In the genomic region with DNA sequence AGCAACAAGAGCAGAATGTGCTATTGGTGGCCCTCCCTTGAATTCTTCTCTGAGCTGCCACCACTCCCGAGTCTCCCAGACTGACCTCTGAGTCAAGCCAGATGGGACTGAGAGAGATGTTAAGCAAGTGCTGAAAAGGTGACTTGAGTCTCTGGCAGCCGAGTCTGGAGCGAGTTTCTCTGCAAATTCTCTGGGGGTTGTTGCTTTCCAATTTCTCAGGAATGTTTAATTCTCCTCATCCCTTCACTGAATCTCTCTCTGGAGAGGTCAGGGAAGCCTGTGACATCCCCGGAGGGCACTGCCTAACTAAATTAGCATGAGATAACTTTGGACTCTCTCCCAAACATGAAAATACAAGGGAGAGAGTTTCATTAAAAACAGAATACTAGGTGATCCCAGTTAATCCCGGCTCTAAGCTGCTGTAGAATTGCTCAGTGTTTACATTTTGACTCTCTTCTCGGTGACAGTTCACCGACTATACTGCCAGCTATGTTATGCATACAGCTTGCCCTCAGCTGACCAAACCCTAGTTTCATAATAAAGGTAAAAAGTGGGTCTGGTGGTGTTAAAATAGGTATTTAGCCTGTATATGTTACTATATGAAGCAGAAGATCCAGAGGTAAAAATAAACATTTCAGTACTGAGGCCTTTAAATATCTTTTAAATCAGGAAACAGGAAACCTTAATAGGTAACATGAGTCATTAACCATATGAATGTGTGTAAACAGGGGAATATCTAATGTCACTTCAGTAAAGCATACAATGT, we compare ENCODE assay signal across 10 cellular contexts.
DNase-seq lines count a peak whose midpoint lies in the region; ATAC-seq, FAIRE-seq and TF ChIP-seq lines count a peak whose summit lies in the region.
"Had no signal": no experiment of that assay in that cellular context is flagged by ENCODE, and none has a peak within 500 bp of the region (broad histone marks: within the 10 kb centered on the region; RNA-seq: fewer than 3 reads in every experiment).

No MANE protein-coding gene starts in this region.

- no peaks in the 10 kb centered on the region for H3K79me2 ChIP-seq in mammary epithelial cell (ENCODE audit: insufficient read depth, low read length)

- H3K4me3 Mint-ChIP-seq in MCF 10A (ENCODE audit: unreplicated experiment) = no peak overlapping the region
- no peak overlapping the region for H3K4me3 Mint-ChIP-seq in activated CD8-positive, alpha-beta T cell treated with anti-CD3 and anti-CD28 coated beads, Interleukin-2, amount 10 ng/mL, durations not matched to agents 7 days and 5 days
- H3K4me3 Mint-ChIP-seq: activated CD4-positive, alpha-beta memory T cell treated with anti-CD3 and anti-CD28 coated beads, Interleukin-2, amount 10 ng/mL, durations not matched to agents 7 days and 5 days; neural crest cell had no signal

- H3K4me2 ChIP-seq in mammary epithelial cell (ENCODE audit: insufficient read depth, low read depth, low read length) = peak overlapping the region; percentile 22

- H3K4me1 Mint-ChIP-seq in MCF 10A (ENCODE audit: insufficient read depth, unreplicated experiment) = peaks cover 24% of the 10 kb centered on the region
- peaks cover 41% of the 10 kb centered on the region for H3K4me1 Mint-ChIP-seq in activated CD8-positive, alpha-beta T cell treated with anti-CD3 and anti-CD28 coated beads, Interleukin-2, amount 10 ng/mL, durations not matched to agents 7 days and 5 days (ENCODE audit: low read depth)

- no peak for ATAC-seq in HG03280 (IDR thresholded peaks at IDR 0.05; ENCODE audit: unreplicated experiment)
- no peak for ATAC-seq in activated CD8-positive, alpha-beta T cell treated with anti-CD3 and anti-CD28 coated beads, Interleukin-2, amount 10 ng/mL, durations not matched to agents 7 days and 5 days

- no peak for TF ChIP-seq POLR2A in breast epithelium (IDR thresholded peaks at IDR 0.05)

- H3K4me3 ChIP-seq in breast epithelium (no peak overlapping the region), mammary epithelial cell (replicated peaks in 1 of 3; ENCODE audit: insufficient read depth in 1 of 3, low read depth in 2 of 3, low read length in 3 of 3) (no peak overlapping the region)

- peaks cover 16% of the 10 kb centered on the region for H3K36me3 Mint-ChIP-seq in MCF 10A (ENCODE audit: insufficient read depth, unreplicated experiment)
- peaks cover 2% of the 10 kb centered on the region for H3K36me3 Mint-ChIP-seq in activated CD8-positive, alpha-beta T cell treated with anti-CD3 and anti-CD28 coated beads, Interleukin-2, amount 10 ng/mL, durations not matched to agents 7 days and 5 days (ENCODE audit: low read depth)

- TF ChIP-seq CTCF in MCF 10A (IDR thresholded peaks at IDR 0.05; ENCODE audit: unreplicated experiment) = no peak
- TF ChIP-seq CTCF in breast epithelium (IDR thresholded peaks at IDR 0.05) = no peak
- no peak for TF ChIP-seq CTCF in mammary epithelial cell (conservative IDR thresholded peaks at IDR 0.05 in 1 of 2, IDR thresholded peaks at IDR 0.05 in 1 of 2; ENCODE audit: extremely low read depth in 1 of 2, insufficient read depth in 1 of 2, low read depth in 1 of 2, low read length in 2 of 2)

- 44% methylated on average over 5 of the region's 7 CpGs for WGBS in mammary epithelial cell (ENCODE audit: low coverage, missing lambda C conversion rate)

- no peaks in the 10 kb centered on the region for H3K27me3 ChIP-seq in breast epithelium
- H3K27me3 ChIP-seq in mammary epithelial cell (ENCODE audit: insufficient read depth, low read length) = no peaks in the 10 kb centered on the region

- no peaks in the 10 kb centered on the region for H3K9me3 Mint-ChIP-seq in MCF 10A (ENCODE audit: unreplicated experiment)
- H3K9me3 Mint-ChIP-seq in activated CD8-positive, alpha-beta T cell treated with anti-CD3 and anti-CD28 coated beads, Interleukin-2, amount 10 ng/mL, durations not matched to agents 7 days and 5 days (ENCODE audit: insufficient read depth) = no peaks in the 10 kb centered on the region
- H3K9me3 Mint-ChIP-seq: activated CD4-positive, alpha-beta memory T cell treated with anti-CD3 and anti-CD28 coated beads, Interleukin-2, amount 10 ng/mL, durations not matched to agents 7 days and 5 days; neural crest cell had no signal

- H3K36me3 ChIP-seq in breast epithelium (no peaks in the 10 kb centered on the region), mammary epithelial cell (ENCODE audit: insufficient read depth, low read length) (no peaks in the 10 kb centered on the region)

- POLR2A ChIA-PET in MCF 10A (lab: Yijun Ruan, JAX) = interaction anchor here (0.8 kb wide), 1 partner anchor 19 kb away, joined by 3 read pairs; no protein-coding TSS in a partner anchor
- POLR2A ChIA-PET in activated CD8-positive, alpha-beta T cell treated with anti-CD3 and anti-CD28 coated beads, Interleukin-2, amount 10 ng/mL, durations not matched to agents 7 days and 5 days (lab: Charles Lee) = no interaction called here

- H4K20me1 ChIP-seq in mammary epithelial cell (ENCODE audit: insufficient read depth, low read length) = no peaks in the 10 kb centered on the region

- H3K27ac ChIP-seq in breast epithelium (no peak overlapping the region), mammary epithelial cell (ENCODE audit: insufficient read depth, low read depth, low read length) (peak overlapping the region; percentile 44)

- H3K4me1 ChIP-seq in breast epithelium (no peaks in the 10 kb centered on the region), mammary epithelial cell (ENCODE audit: insufficient read depth, low read length) (peaks cover 43% of the 10 kb centered on the region)

- H3K27me3 Mint-ChIP-seq in MCF 10A (ENCODE audit: insufficient read depth, unreplicated experiment) = no peaks in the 10 kb centered on the region
- peaks cover 6% of the 10 kb centered on the region for H3K27me3 Mint-ChIP-seq in activated CD8-positive, alpha-beta T cell treated with anti-CD3 and anti-CD28 coated beads, Interleukin-2, amount 10 ng/mL, durations not matched to agents 7 days and 5 days (ENCODE audit: low read depth)

- H3K9ac ChIP-seq in mammary epithelial cell (ENCODE audit: insufficient read depth, low read length) = no peak overlapping the region

- H3K9me3 ChIP-seq in breast epithelium (no peaks in the 10 kb centered on the region), mammary epithelial cell (replicated peaks; ENCODE audit: insufficient read depth, low read length) (no peaks in the 10 kb centered on the region)

- CTCF ChIA-PET in MCF 10A (lab: Yijun Ruan, JAX) (interaction anchor here (0.6 kb wide), 1 partner anchor 125 kb away, joined by 3 read pairs; no protein-coding TSS in a partner anchor), mammary epithelial cell (lab: Charles Lee; ENCODE audit: low non-redundant PET) (no interaction called here)
- CTCF ChIA-PET in activated CD8-positive, alpha-beta T cell treated with anti-CD3 and anti-CD28 coated beads, Interleukin-2, amount 10 ng/mL, durations not matched to agents 7 days and 5 days (lab: Charles Lee) = no interaction called here

- H2AFZ ChIP-seq in mammary epithelial cell (ENCODE audit: low read depth, low read length) = peak overlapping the region; percentile 55

- DNase-seq in MCF 10A (ENCODE audit: unreplicated experiment) (peak; percentile 62), breast epithelium (ENCODE audit: low spot score in 2 of 2) (no peak), mammary epithelial cell (peak; percentile 50), hepatic stellate cell (ENCODE audit: low spot score) (peak; percentile 46), urothelium cell line (ENCODE audit: low spot score) (peak; percentile 16), activated T-cell treated with anti-CD3 and anti-CD28 coated beads for 4 hours (no peak)
- DNase-seq in activated CD8-positive, alpha-beta T cell treated with anti-CD3 and anti-CD28 coated beads, Interleukin-2, amount 10 ng/mL, durations not matched to agents 7 days and 5 days = no peak
- DNase-seq: activated CD4-positive, alpha-beta memory T cell treated with anti-CD3 and anti-CD28 coated beads, Interleukin-2, amount 10 ng/mL, durations not matched to agents 7 days and 5 days had no signal

- intact Hi-C loops in MCF 10A (cut with micrococcal nuclease) (no loop called here), breast epithelium (cut with DNase I; ENCODE audit: low total_unique reads) (loop anchor here (10.0 kb wide), 1 partner anchor 153 kb away; no protein-coding TSS in a partner anchor), mammary epithelial cell (cut with micrococcal nuclease) (no loop called here)

- dilution Hi-C loops in mammary epithelial cell (cut with HindIII; ENCODE audit: low sequenced_read_pairs) = loop anchor here (5.0 kb wide), 3 partner anchors 45 to 140 kb away; no protein-coding TSS in a partner anchor

- BruUV-seq in MCF 10A (replicated peaks; lab: Mats Ljungman, UMichigan) (no TSS peak), mammary epithelial cell (replicated peaks; lab: Mats Ljungman, UMichigan) (no TSS peak)

- in situ Hi-C loops in mammary epithelial cell (cut with MboI; ENCODE audit: low sequenced_read_pairs in 2 of 2) = no loop called here

- no peak overlapping the region for H3K27ac Mint-ChIP-seq in MCF 10A (ENCODE audit: low read depth, unreplicated experiment)
- H3K27ac Mint-ChIP-seq in activated CD8-positive, alpha-beta T cell treated with anti-CD3 and anti-CD28 coated beads, Interleukin-2, amount 10 ng/mL, durations not matched to agents 7 days and 5 days = no peak overlapping the region
- H3K27ac Mint-ChIP-seq: activated CD4-positive, alpha-beta memory T cell treated with anti-CD3 and anti-CD28 coated beads, Interleukin-2, amount 10 ng/mL, durations not matched to agents 7 days and 5 days had no signal

- no peak for FAIRE-seq in urothelium cell line (lab: Jason Lieb, UNC)

Comparison
In these comparisons a context has a peak if more than half of its experiments do, and no peak if none do; other contexts are left out.
1. DNase-seq: peak in MCF 10A (single experiment), mammary epithelial cell (single experiment), hepatic stellate cell (single experiment) and urothelium cell line (single experiment); none in breast epithelium (0 of 2), activated CD8-positive, alpha-beta T cell treated with anti-CD3 and anti-CD28 coated beads, Interleukin-2, amount 10 ng/mL, durations not matched to agents 7 days and 5 days (single experiment) and activated T-cell treated with anti-CD3 and anti-CD28 coated beads for 4 hours (single experiment).